In genomic region chr19:39409207-39409885, GRCh38 we compare ENCODE assay signal across 1 cellular context.
TF ChIP-seq lines count a peak whose summit lies in the region.

No MANE protein-coding gene starts in this region.

TF ChIP-seq in HepG2, 621 proteins besides CTCF, POLR2A, EP300 and RAD21 (continued from another document and continues in another):
- TF ChIP-seq ZFP91 (CRISPR knock-in tag; IDR thresholded peaks at IDR 0.05; ENCODE audit: borderline replicate concordance) (no peak), ZNF501 (CRISPR knock-in tag; IDR thresholded peaks at IDR 0.05) (peak; percentile 36; the same call in 1 of the 2 replicates), ZNF234 (CRISPR knock-in tag; conservative IDR thresholded peaks at IDR 0.05) (0 out of 2 replicates have a peak, but pooled peaks have one; percentile 47), ZNF205 (CRISPR knock-in tag; IDR thresholded peaks at IDR 0.05) (no peak), MBD4 (IDR thresholded peaks at IDR 0.05; ENCODE audit: borderline replicate concordance, low read length) (no peak), ZFP36L1 (CRISPR knock-in tag; IDR thresholded peaks at IDR 0.05) (0 out of 2 replicates have a peak, but pooled peaks have one; percentile 54), NFE2L2 (IDR thresholded peaks at IDR 0.05; ENCODE audit: low read length) (no peak), GZF1 (CRISPR knock-in tag; IDR thresholded peaks at IDR 0.05) (no peak), DBP (CRISPR knock-in tag; IDR thresholded peaks at IDR 0.05; ENCODE audit: not compliant biosample characterization) (peak; percentile 7), JUNB (CRISPR knock-in tag; IDR thresholded peaks at IDR 0.05; ENCODE audit: borderline replicate concordance) (no peak), ZNF746 (CRISPR knock-in tag; IDR thresholded peaks at IDR 0.05) (no peak; the same call in none of the 2 replicates), GATAD2A (CRISPR knock-in tag; IDR thresholded peaks at IDR 0.05) (peak; percentile 31; the same call in 1 of the 2 replicates), ZNF567 (CRISPR knock-in tag; IDR thresholded peaks at IDR 0.05; ENCODE audit: borderline replicate concordance) (no peak; the same call in 1 of the 2 replicates), ZNF776 (CRISPR knock-in tag; IDR thresholded peaks at IDR 0.05) (no peak), SIN3A (IDR thresholded peaks at IDR 0.05; ENCODE audit: borderline replicate concordance, low read depth, low read length) (no peak), ZSCAN12 (CRISPR knock-in tag; IDR thresholded peaks at IDR 0.05) (no peak), NR2C2 (CRISPR knock-in tag; IDR thresholded peaks at IDR 0.05; ENCODE audit: borderline replicate concordance) (0 out of 2 replicates have a peak, but pooled peaks have one; percentile 22), ATF7 (IDR thresholded peaks at IDR 0.05) (peak; percentile 97), ATF7 (CRISPR knock-in tag; IDR thresholded peaks at IDR 0.05) (peak; percentile 87), THYN1 (CRISPR knock-in tag; IDR thresholded peaks at IDR 0.05; ENCODE audit: borderline replicate concordance, low read depth) (no peak), ZNF235 (CRISPR knock-in tag; IDR thresholded peaks at IDR 0.05; ENCODE audit: borderline replicate concordance) (no peak), ZIK1 (CRISPR knock-in tag; IDR thresholded peaks at IDR 0.05; ENCODE audit: borderline replicate concordance, low read depth) (no peak; the same call in 1 of the 2 replicates), ZBTB20 (CRISPR knock-in tag; IDR thresholded peaks at IDR 0.05; ENCODE audit: borderline replicate concordance, low read depth) (no peak), MXD4 (CRISPR knock-in tag; IDR thresholded peaks at IDR 0.05) (no peak), ZNF414 (CRISPR knock-in tag; IDR thresholded peaks at IDR 0.05) (0 out of 2 replicates have a peak, but pooled peaks have one; percentile 56), ZEB1 (IDR thresholded peaks at IDR 0.05; ENCODE audit: insufficient replicate concordance, low read depth) (peak; percentile 100), ZNF609 (CRISPR knock-in tag; IDR thresholded peaks at IDR 0.05; ENCODE audit: borderline replicate concordance) (no peak), CREBL2 (CRISPR knock-in tag; IDR thresholded peaks at IDR 0.05; ENCODE audit: borderline replicate concordance) (no peak), ZBTB7B (CRISPR knock-in tag; IDR thresholded peaks at IDR 0.05) (peak; percentile 29; the same call in 1 of the 2 replicates), KDM5B (CRISPR knock-in tag; IDR thresholded peaks at IDR 0.05; ENCODE audit: borderline replicate concordance) (no peak), AGO2 (optimal IDR thresholded peaks at IDR 0.05; ENCODE audit: low read depth, low read length) (peak; percentile 91), IKZF4 (CRISPR knock-in tag; IDR thresholded peaks at IDR 0.05; ENCODE audit: borderline replicate concordance, low read depth, not compliant biosample characterization) (no peak), TFDP2 (CRISPR knock-in tag; IDR thresholded peaks at IDR 0.05) (no peak), ZSCAN30 (CRISPR knock-in tag; IDR thresholded peaks at IDR 0.05) (no peak), KLF12 (CRISPR knock-in tag; IDR thresholded peaks at IDR 0.05; ENCODE audit: borderline replicate concordance) (no peak), IRF9 (CRISPR knock-in tag; IDR thresholded peaks at IDR 0.05; ENCODE audit: borderline replicate concordance) (peak; percentile 31; the same call in 1 of the 2 replicates), ZNF17 (CRISPR knock-in tag; IDR thresholded peaks at IDR 0.05) (no peak), CSRNP2 (CRISPR knock-in tag; conservative IDR thresholded peaks at IDR 0.05; ENCODE audit: low read depth) (no peak), ZZZ3 (CRISPR knock-in tag; IDR thresholded peaks at IDR 0.05; ENCODE audit: borderline replicate concordance) (no peak), MYPOP (CRISPR knock-in tag; IDR thresholded peaks at IDR 0.05) (0 out of 2 replicates have a peak, but pooled peaks have one; percentile 28), PAF1 (CRISPR knock-in tag; IDR thresholded peaks at IDR 0.05) (peak; percentile 62; the same call in 1 of the 2 replicates), ZNF317 (CRISPR knock-in tag; IDR thresholded peaks at IDR 0.05) (no peak), ZBTB33 (CRISPR knock-in tag; IDR thresholded peaks at IDR 0.05) (no peak), SIN3B (IDR thresholded peaks at IDR 0.05; ENCODE audit: low read length) (no peak), RARG (CRISPR knock-in tag; IDR thresholded peaks at IDR 0.05; ENCODE audit: low read depth) (no peak), ATAD3A (CRISPR knock-in tag; IDR thresholded peaks at IDR 0.05) (no peak), MAFG (CRISPR knock-in tag; IDR thresholded peaks at IDR 0.05) (no peak), TP53 (CRISPR knock-in tag; conservative IDR thresholded peaks at IDR 0.05) (0 out of 2 replicates have a peak, but pooled peaks have one; percentile 1), NFYB (CRISPR knock-in tag; IDR thresholded peaks at IDR 0.05) (no peak), ESRRA (CRISPR knock-in tag; IDR thresholded peaks at IDR 0.05; ENCODE audit: low read depth) (no peak), CBFB (CRISPR knock-in tag; IDR thresholded peaks at IDR 0.05) (no peak), JUN (CRISPR knock-in tag; IDR thresholded peaks at IDR 0.05) (no peak), ZFP1 (CRISPR knock-in tag; IDR thresholded peaks at IDR 0.05) (no peak), PHF5A (CRISPR knock-in tag; IDR thresholded peaks at IDR 0.05; ENCODE audit: low read depth, unreplicated experiment) (no peak)
